2 cellular contexts compared by ENCODE assay signal in genomic region chr2:207338220-207338607, GRCh38.
TF ChIP-seq lines count a peak whose summit lies in the region.

No MANE protein-coding gene starts in this region.

TF ChIP-seq in IMR-90, 13 proteins besides CTCF, POLR2A, EP300 and RAD21:
- no peak for TF ChIP-seq SMC3 (IDR thresholded peaks at IDR 0.05; ENCODE audit: low read depth, low read length)
- TF ChIP-seq ELK1 (IDR thresholded peaks at IDR 0.05; ENCODE audit: borderline replicate concordance, low read depth, low read length), result no peak
- no peak for TF ChIP-seq CHD1 (IDR thresholded peaks at IDR 0.05; ENCODE audit: low read depth, low read length)
- no peak for TF ChIP-seq MAFK (IDR thresholded peaks at IDR 0.05; ENCODE audit: low read depth, low read length)
- no peak for TF ChIP-seq BHLHE40 (IDR thresholded peaks at IDR 0.05; ENCODE audit: low read depth, low read length)
- no peak for TF ChIP-seq NFE2L2 (IDR thresholded peaks at IDR 0.05; ENCODE audit: low read depth, low read length)
- TF ChIP-seq RFX5 (IDR thresholded peaks at IDR 0.05; ENCODE audit: low read depth, low read length), result no peak
- no peak for TF ChIP-seq RCOR1 (IDR thresholded peaks at IDR 0.05; ENCODE audit: insufficient replicate concordance, low read length)
- no peak for TF ChIP-seq MAZ (IDR thresholded peaks at IDR 0.05; ENCODE audit: borderline replicate concordance, low read depth, low read length)
- TF ChIP-seq MXI1 (IDR thresholded peaks at IDR 0.05; ENCODE audit: borderline replicate concordance, low read depth, low read length), result no peak
- TF ChIP-seq FOS (IDR thresholded peaks at IDR 0.05; ENCODE audit: low read depth, low read length), result no peak
- TF ChIP-seq, protein P1, sequence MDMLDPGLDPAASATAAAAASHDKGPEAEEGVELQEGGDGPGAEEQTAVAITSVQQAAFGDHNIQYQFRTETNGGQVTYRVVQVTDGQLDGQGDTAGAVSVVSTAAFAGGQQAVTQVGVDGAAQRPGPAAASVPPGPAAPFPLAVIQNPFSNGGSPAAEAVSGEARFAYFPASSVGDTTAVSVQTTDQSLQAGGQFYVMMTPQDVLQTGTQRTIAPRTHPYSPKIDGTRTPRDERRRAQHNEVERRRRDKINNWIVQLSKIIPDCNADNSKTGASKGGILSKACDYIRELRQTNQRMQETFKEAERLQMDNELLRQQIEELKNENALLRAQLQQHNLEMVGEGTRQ (IDR thresholded peaks at IDR 0.05; ENCODE audit: low read depth, low read length), result no peak
- no peak for TF ChIP-seq CEBPB (IDR thresholded peaks at IDR 0.05; ENCODE audit: low read depth, low read length)

TF ChIP-seq in K562, 482 proteins besides CTCF, POLR2A, EP300 and RAD21:
- TF ChIP-seq YBX1 (IDR thresholded peaks at IDR 0.05), result no peak
- TF ChIP-seq JUN (IDR thresholded peaks at IDR 0.05; ENCODE audit: borderline replicate concordance, low read depth, low read length), result 0 out of 2 replicates have a peak, but pooled peaks have one; percentile 16
- no peak for TF ChIP-seq JUN (CRISPR knock-in tag; IDR thresholded peaks at IDR 0.05; ENCODE audit: borderline replicate concordance)
- TF ChIP-seq ZNF79 (CRISPR knock-in tag; IDR thresholded peaks at IDR 0.05; ENCODE audit: low read depth), result no peak
- no peak for TF ChIP-seq WHSC1 (IDR thresholded peaks at IDR 0.05; ENCODE audit: low read length)
- TF ChIP-seq, protein P2, sequence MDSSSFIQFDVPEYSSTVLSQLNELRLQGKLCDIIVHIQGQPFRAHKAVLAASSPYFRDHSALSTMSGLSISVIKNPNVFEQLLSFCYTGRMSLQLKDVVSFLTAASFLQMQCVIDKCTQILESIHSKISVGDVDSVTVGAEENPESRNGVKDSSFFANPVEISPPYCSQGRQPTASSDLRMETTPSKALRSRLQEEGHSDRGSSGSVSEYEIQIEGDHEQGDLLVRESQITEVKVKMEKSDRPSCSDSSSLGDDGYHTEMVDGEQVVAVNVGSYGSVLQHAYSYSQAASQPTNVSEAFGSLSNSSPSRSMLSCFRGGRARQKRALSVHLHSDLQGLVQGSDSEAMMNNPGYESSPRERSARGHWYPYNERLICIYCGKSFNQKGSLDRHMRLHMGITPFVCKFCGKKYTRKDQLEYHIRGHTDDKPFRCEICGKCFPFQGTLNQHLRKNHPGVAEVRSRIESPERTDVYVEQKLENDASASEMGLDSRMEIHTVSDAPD (CRISPR knock-in tag; IDR thresholded peaks at IDR 0.05), result no peak
- no peak for TF ChIP-seq HDAC6 (IDR thresholded peaks at IDR 0.05; ENCODE audit: low read depth, low read length)
- TF ChIP-seq MEF2A (IDR thresholded peaks at IDR 0.05; ENCODE audit: control insufficient read depth, low read depth, low read length), result no peak
- TF ChIP-seq BACH1 (tag; IDR thresholded peaks at IDR 0.05), result 0 out of 2 replicates have a peak, but pooled peaks have one; percentile 4
- TF ChIP-seq CBX5 (IDR thresholded peaks at IDR 0.05; ENCODE audit: borderline replicate concordance, low read depth), result no peak
- no peak for TF ChIP-seq RCOR1 (IDR thresholded peaks at IDR 0.05; ENCODE audit: borderline replicate concordance in 1 of 2, low read depth in 2 of 2, low read length in 2 of 2)
